8 cellular contexts compared by ENCODE assay signal in the genomic region with DNA sequence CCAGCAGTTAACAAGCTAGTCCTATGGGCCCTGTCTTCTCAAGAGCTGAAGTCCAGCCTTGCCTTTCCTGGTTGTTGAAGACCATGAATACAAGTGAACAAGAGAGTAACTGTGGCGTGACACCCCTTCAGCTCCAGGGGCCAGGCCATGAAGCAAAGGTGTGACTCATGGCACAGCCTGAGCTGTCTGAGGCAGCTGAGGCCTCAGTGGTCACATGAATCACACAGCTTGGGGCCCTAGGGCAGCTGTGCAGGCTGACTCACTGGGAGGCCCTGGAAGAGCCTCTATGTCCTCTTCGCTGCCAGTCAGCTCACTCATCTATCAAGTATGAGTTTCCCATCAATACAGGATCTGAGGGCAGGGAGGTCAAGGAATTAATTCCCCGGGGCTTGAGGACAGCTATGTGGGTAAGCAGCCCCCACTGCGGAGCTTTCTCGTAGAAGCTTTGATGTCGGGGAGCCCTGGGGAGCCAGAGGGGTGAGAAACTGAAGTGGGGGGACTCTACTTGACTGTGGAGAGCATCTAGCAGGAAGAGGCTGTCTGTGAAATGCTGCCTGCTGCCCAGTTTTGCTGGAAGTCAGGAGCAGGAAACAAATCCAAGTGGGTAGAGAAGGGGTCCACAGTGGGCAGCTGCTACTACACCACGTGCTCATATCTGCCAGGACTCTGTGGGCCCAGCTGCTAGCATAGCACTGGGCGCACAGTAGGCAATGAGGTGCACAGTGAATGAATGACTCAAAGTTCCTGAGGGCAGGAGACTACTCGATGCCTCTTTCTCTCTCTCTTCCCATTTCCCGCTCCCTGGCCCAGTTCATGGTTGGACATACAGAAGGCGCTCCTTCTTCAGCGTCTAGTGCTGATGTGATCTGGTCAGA. TPM values are rescaled to one million over a fixed set of nuclear protein-coding genes. Genes with fewer than 3 reads are reported as not detected.
DNase-seq lines count a peak whose midpoint lies in the region; ATAC-seq and TF ChIP-seq lines count a peak whose summit lies in the region.

No MANE protein-coding gene starts in this region.

- POLR2A ChIA-PET in AG04449 (lab: Yijun Ruan, JAX), result interaction anchor here (0.5 to 7.1 kb wide), 13 partner anchors 13 to 148 kb away, joined by 3 to 62 read pairs (median 4); a partner anchor contains a TSS

- no peak for TF ChIP-seq CTCF in AG04449 (IDR thresholded peaks at IDR 0.05; ENCODE audit: insufficient read depth, low read length, missing control alignments)
- no peak for TF ChIP-seq CTCF in fibroblast of mammary gland (conservative IDR thresholded peaks at IDR 0.05; ENCODE audit: control insufficient read depth, insufficient read depth, low read depth, low read length)

- H3K4me3 ChIP-seq in AG04449 (ENCODE audit: low read depth, low read length), result no peak overlapping the region
- H3K4me3 ChIP-seq in fibroblast of mammary gland (ENCODE audit: control insufficient read depth, low read depth, low read length), result no peak overlapping the region

- DNase-seq in AG04449 (ENCODE audit: low read depth, low spot score) (peak; percentile 98), LHCN-M2 (ENCODE audit: low read depth) (peak; percentile 100), fibroblast of mammary gland (ENCODE audit: low read depth) (peak; percentile 100), smooth muscle cell of the brain vasculature (ENCODE audit: low read depth, low spot score) (peak; percentile 93), medulla oblongata (ENCODE audit: extremely low spot score) (no peak)
- peak; percentile 69 for DNase-seq in activated CD8-positive, alpha-beta memory T cell treated with anti-CD3 and anti-CD28 coated beads, Interleukin-2, amount 50 U/mL, for 24 hours (ENCODE audit: extremely low read depth)

- CTCF ChIA-PET in AG04449 (lab: Yijun Ruan, JAX), result interaction anchor here (0.6 to 22.5 kb wide), 42 partner anchors 8 to 210 kb away, joined by 3 to 662 read pairs (median 8); a partner anchor contains a TSS

- ATAC-seq in HG02973 (IDR thresholded peaks at IDR 0.05; ENCODE audit: unreplicated experiment), result no peak
- no peak for ATAC-seq in GM21515 (IDR thresholded peaks at IDR 0.05; ENCODE audit: unreplicated experiment)

RNA-seq across cellular contexts. Expression of a gene that starts 13.7 kb away (rescaled TPM):
- not detected in 2 replicates for total RNA-seq in LHCN-M2 (2014; rRNA removed)
- 0.01 TPM for polyA plus RNA-seq in LHCN-M2 (2012)

RNA-seq across cellular contexts. Expression of a gene that starts 21.3 kb away (rescaled TPM):
- 265 and 277 TPM in 2 replicates for total RNA-seq in LHCN-M2 (2014; rRNA removed)
- 351 TPM for polyA plus RNA-seq in LHCN-M2 (2012)

RNA-seq across cellular contexts. Expression of a gene that starts 28.0 kb away (rescaled TPM):
- 28.1 and 33.6 TPM in 2 replicates for total RNA-seq in LHCN-M2 (2014; rRNA removed)
- 217 TPM for polyA plus RNA-seq in LHCN-M2 (2012)
